In the genomic region with DNA sequence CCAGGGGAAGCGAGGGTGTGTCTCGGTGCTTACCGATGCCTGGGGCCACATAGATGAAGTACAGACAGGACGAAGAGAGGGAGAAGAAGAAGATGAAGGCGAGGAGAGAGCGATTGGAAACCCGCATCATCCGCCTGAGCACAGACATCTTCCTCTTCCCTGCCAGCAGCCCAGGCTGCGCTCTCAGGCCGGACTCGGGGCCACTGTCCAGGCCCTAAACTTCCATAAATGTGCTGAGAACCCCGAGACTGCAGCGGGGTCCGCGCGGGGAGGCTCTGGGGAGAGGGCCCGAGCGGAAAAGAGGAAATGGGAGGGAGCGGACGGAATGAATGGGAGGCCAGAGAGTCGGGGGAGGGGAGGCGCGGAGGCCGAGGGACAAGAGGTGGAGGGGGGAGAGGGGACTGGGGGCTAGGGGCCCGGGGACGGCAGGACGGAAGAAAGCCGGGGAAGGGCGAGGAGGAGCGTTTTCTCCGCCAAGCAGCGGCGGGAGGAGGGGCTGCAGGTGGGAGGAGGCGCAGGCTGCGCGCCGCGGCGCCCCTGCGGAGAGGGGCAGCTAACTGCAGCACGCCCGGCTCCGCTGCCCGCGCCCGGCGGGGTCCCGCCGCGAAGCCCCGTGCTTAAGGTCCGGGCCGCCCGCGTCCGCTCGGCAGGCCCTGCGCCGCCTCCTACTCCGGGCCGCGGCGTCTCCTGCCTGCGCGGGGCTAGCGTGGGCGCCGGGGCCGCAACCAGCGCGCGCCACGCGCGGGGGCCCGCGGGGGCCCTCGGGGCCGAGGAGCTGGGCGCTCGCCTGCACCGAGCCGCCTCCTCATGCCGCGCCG, we compare ENCODE assay signal across 8 cellular contexts. TPM values are rescaled to one million over a fixed set of nuclear protein-coding genes. Genes with fewer than 3 reads are reported as not detected.
A peak's percentile ranks its signal among the peaks of the same experiment; 100 is the strongest.
DNase-seq lines count a peak whose midpoint lies in the region; ATAC-seq and TF ChIP-seq lines count a peak whose summit lies in the region.

A gene with protein sequence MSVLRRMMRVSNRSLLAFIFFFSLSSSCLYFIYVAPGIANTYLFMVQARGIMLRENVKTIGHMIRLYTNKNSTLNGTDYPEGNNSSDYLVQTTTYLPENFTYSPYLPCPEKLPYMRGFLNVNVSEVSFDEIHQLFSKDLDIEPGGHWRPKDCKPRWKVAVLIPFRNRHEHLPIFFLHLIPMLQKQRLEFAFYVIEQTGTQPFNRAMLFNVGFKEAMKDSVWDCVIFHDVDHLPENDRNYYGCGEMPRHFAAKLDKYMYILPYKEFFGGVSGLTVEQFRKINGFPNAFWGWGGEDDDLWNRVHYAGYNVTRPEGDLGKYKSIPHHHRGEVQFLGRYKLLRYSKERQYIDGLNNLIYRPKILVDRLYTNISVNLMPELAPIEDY (minus strand): TSS at position 303 of the 818 bp plus-strand sequence. CDS start 155 bp downstream, at position 148.

- no peaks in the 10 kb centered on the region for H3K36me3 ChIP-seq in HUES6 (ENCODE audit: control insufficient read depth, insufficient read depth, low read length)
- H3K36me3 ChIP-seq in right lobe of liver = no peaks in the 10 kb centered on the region
- no peaks in the 10 kb centered on the region for H3K36me3 ChIP-seq in stomach

- H3K9ac ChIP-seq in HUES6 (ENCODE audit: low read length) = peak within 1 kb of the TSS; percentile 79

- H3K27ac ChIP-seq in HUES6 (ENCODE audit: low read depth, low read length) (peak within 1 kb of the TSS; percentile 52; the same call in 1 of the 2 replicates), right lobe of liver (peak within 1 kb of the TSS; percentile 21 to 50 (median 44)), stomach (peak within 1 kb of the TSS; percentile 79 to 89 (median 84))

- TF ChIP-seq CTCF in GM12864 (IDR thresholded peaks at IDR 0.05; ENCODE audit: low read depth, low read length, missing control alignments) = no peak
- TF ChIP-seq CTCF in right lobe of liver (IDR thresholded peaks at IDR 0.05) = no peak
- no peak for TF ChIP-seq CTCF in stomach (IDR thresholded peaks at IDR 0.05)

- no peak for TF ChIP-seq POLR2A in right lobe of liver (IDR thresholded peaks at IDR 0.05)
- no peak for TF ChIP-seq POLR2A in stomach (IDR thresholded peaks at IDR 0.05)

- H3K4me1 ChIP-seq in HUES6 (ENCODE audit: control insufficient read depth, insufficient read depth, low read length) (peaks cover 51% of the 10 kb centered on the region), right lobe of liver (no peaks in the 10 kb centered on the region), stomach (peaks cover 17 to 35% (median 28%) of the 10 kb centered on the region in 4 donors)

- H3K4me3 Mint-ChIP-seq in T-cell = peak within 1 kb of the TSS; percentile 75 to 98 (median 88)

- CTCF ChIA-PET in T-cell (lab: Charles Lee) = no interaction called here

- DNase-seq in GM12864 (ENCODE audit: low read depth) (no peak), T-cell (peak in 7 of 34 experiments; percentile 1 to 18 (median 8)), dermis blood vessel endothelial cell (peak; percentile 50), right lobe of liver (peak; percentile 49 to 58 (median 49)), stomach (no peak), NCI-H1694 (lab: John Stamatoyannopoulos, UW) (no peak)

- intact Hi-C loops in right lobe of liver (cut with DNase I) = no loop called here
- intact Hi-C loops in stomach (cut with DNase I; ENCODE audit: low total_unique reads) = no loop called here

- no peaks in the 10 kb centered on the region for H3K36me3 Mint-ChIP-seq in T-cell

- H3K4me1 Mint-ChIP-seq in T-cell = peaks cover 14 to 15% (median 14%) of the 10 kb centered on the region in 3 donors

- peaks cover 16 to 51% of the 10 kb centered on the region in 2 donors for H3K27me3 Mint-ChIP-seq in T-cell

- no peak for TF ChIP-seq EP300 in stomach (IDR thresholded peaks at IDR 0.05)

- H3K9me3 Mint-ChIP-seq in T-cell = no peaks in the 10 kb centered on the region

- POLR2A ChIA-PET in T-cell (lab: Charles Lee) = interaction anchor here in 1 of 2 donors (0.6 kb wide), 1 partner anchor 50 kb away, joined by 3 read pairs; no protein-coding TSS in a partner anchor

- H3K27ac Mint-ChIP-seq in T-cell = peak within 1 kb of the TSS in 1 of 2 donors; percentile 47

- no peaks in the 10 kb centered on the region for H3K27me3 ChIP-seq in HUES6 (ENCODE audit: control insufficient read depth, insufficient read depth, low read length)
- H3K27me3 ChIP-seq in right lobe of liver = no peaks in the 10 kb centered on the region
- H3K27me3 ChIP-seq in stomach = no peaks in the 10 kb centered on the region

- no peaks in the 10 kb centered on the region for H3K9me3 ChIP-seq in HUES6 (ENCODE audit: control insufficient read depth, insufficient read depth, low read depth, low read length)
- no peaks in the 10 kb centered on the region for H3K9me3 ChIP-seq in right lobe of liver
- H3K9me3 ChIP-seq in stomach = no peaks in the 10 kb centered on the region

- peak; percentile 39 for ATAC-seq in GM21515 (IDR thresholded peaks at IDR 0.05; ENCODE audit: unreplicated experiment)
- ATAC-seq in T-cell (replicated peaks in 1 of 4) = peak; percentile 41 to 57 (median 43)
- peak; percentile 38 to 55 (median 47) for ATAC-seq in right lobe of liver

- H3K4me3 ChIP-seq in GM12864 (ENCODE audit: low read depth, low read length) = peak within 1 kb of the TSS; percentile 63
- H3K4me3 ChIP-seq in HUES6 (ENCODE audit: low read depth, low read length) = peak within 1 kb of the TSS; percentile 80
- H3K4me3 ChIP-seq in right lobe of liver = peak within 1 kb of the TSS; percentile 60 to 62 (median 61)
- H3K4me3 ChIP-seq in stomach = peak within 1 kb of the TSS; percentile 64 to 87 (median 70)

- WGBS in right lobe of liver (ENCODE audit: insufficient coverage, low coverage, low lambda C conversion rate, missing lambda C conversion rate) = 2% methylated on average over 25 of the region's 86 CpGs
- 0 to 2% (median 1%) methylated on average over 45 to 86 of the region's 86 CpGs for WGBS in stomach, 5 donors

RNA-seq across cellular contexts. Expression of the gene that starts here (rescaled TPM):
- total RNA-seq in T-cell = 1 to 10 TPM in 3 of 5 donors, under 1 TPM in 2; 0.25 to 1.5 (median 1.2) TPM
- total RNA-seq in dermis blood vessel endothelial cell = 3.4 and 6.6 TPM in 2 replicates
- 1 to 10 TPM; 1.7 to 4.8 (median 2.0) TPM for total RNA-seq in right lobe of liver
- 1 to 10 TPM in 2 of 5 donors, under 1 TPM in 2, not detected in 1; 0.45 to 8.4 (median 1.7) TPM for total RNA-seq in stomach
- polyA plus RNA-seq in stomach = 1 to 10 TPM in 2 of 3 donors, under 1 TPM in 1; 0.92 to 2.0 (median 1.3) TPM

Comparison
In these comparisons a context has a peak if more than half of its experiments do, and no peak if none do; other contexts are left out.
1. DNase-seq: peak in dermis blood vessel endothelial cell (single experiment) and right lobe of liver (3 of 3); none in GM12864 (single experiment), stomach (single experiment) and NCI-H1694 (single experiment).
2. Peak in every context shown above with its lines, with median percentiles within 50 percentile points of each other: H3K4me3 ChIP-seq, ATAC-seq and H3K27ac ChIP-seq.